Comparison of ENCODE assay signal across 2 cellular contexts in genomic region chr2:11839916-11840315, GRCh38.
TF ChIP-seq lines count a peak whose summit lies in the region.

No MANE protein-coding gene starts in this region.

TF ChIP-seq in GM23338, 12 proteins besides CTCF, POLR2A, EP300 and RAD21 (continued from another document):
- TF ChIP-seq NANOG (IDR thresholded peaks at IDR 0.05; ENCODE audit: borderline replicate concordance) (no peak), JUNB (IDR thresholded peaks at IDR 0.05; ENCODE audit: unreplicated experiment) (no peak), CREB1 (CRISPR knock-in tag; IDR thresholded peaks at IDR 0.05; ENCODE audit: low read depth) (no peak)
- TF ChIP-seq, protein P1, sequence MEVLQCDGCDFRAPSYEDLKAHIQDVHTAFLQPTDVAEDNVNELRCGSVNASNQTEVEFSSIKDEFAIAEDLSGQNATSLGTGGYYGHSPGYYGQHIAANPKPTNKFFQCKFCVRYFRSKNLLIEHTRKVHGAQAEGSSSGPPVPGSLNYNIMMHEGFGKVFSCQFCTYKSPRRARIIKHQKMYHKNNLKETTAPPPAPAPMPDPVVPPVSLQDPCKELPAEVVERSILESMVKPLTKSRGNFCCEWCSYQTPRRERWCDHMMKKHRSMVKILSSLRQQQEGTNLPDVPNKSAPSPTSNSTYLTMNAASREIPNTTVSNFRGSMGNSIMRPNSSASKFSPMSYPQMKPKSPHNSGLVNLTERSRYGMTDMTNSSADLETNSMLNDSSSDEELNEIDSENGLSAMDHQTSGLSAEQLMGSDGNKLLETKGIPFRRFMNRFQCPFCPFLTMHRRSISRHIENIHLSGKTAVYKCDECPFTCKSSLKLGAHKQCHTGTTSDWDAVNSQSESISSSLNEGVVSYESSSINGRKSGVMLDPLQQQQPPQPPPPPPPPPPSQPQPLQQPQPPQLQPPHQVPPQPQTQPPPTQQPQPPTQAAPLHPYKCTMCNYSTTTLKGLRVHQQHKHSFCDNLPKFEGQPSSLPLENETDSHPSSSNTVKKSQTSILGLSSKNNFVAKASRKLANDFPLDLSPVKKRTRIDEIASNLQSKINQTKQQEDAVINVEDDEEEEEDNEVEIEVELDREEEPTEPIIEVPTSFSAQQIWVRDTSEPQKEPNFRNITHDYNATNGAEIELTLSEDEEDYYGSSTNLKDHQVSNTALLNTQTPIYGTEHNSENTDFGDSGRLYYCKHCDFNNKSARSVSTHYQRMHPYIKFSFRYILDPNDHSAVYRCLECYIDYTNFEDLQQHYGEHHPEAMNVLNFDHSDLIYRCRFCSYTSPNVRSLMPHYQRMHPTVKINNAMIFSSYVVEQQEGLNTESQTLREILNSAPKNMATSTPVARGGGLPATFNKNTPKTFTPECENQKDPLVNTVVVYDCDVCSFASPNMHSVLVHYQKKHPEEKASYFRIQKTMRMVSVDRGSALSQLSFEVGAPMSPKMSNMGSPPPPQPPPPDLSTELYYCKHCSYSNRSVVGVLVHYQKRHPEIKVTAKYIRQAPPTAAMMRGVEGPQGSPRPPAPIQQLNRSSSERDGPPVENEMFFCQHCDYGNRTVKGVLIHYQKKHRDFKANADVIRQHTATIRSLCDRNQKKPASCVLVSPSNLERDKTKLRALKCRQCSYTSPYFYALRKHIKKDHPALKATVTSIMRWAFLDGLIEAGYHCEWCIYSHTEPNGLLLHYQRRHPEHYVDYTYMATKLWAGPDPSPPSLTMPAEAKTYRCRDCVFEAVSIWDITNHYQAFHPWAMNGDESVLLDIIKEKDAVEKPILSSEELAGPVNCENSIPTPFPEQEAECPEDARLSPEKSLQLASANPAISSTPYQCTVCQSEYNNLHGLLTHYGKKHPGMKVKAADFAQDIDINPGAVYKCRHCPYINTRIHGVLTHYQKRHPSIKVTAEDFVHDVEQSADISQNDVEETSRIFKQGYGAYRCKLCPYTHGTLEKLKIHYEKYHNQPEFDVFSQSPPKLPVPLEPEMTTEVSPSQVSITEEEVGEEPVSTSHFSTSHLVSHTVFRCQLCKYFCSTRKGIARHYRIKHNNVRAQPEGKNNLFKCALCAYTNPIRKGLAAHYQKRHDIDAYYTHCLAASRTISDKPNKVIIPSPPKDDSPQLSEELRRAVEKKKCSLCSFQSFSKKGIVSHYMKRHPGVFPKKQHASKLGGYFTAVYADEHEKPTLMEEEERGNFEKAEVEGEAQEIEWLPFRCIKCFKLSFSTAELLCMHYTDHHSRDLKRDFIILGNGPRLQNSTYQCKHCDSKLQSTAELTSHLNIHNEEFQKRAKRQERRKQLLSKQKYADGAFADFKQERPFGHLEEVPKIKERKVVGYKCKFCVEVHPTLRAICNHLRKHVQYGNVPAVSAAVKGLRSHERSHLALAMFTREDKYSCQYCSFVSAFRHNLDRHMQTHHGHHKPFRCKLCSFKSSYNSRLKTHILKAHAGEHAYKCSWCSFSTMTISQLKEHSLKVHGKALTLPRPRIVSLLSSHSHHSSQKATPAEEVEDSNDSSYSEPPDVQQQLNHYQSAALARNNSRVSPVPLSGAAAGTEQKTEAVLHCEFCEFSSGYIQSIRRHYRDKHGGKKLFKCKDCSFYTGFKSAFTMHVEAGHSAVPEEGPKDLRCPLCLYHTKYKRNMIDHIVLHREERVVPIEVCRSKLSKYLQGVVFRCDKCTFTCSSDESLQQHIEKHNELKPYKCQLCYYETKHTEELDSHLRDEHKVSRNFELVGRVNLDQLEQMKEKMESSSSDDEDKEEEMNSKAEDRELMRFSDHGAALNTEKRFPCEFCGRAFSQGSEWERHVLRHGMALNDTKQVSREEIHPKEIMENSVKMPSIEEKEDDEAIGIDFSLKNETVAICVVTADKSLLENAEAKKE (CRISPR knock-in tag; IDR thresholded peaks at IDR 0.05), result no peak
- TF ChIP-seq, protein P2, sequence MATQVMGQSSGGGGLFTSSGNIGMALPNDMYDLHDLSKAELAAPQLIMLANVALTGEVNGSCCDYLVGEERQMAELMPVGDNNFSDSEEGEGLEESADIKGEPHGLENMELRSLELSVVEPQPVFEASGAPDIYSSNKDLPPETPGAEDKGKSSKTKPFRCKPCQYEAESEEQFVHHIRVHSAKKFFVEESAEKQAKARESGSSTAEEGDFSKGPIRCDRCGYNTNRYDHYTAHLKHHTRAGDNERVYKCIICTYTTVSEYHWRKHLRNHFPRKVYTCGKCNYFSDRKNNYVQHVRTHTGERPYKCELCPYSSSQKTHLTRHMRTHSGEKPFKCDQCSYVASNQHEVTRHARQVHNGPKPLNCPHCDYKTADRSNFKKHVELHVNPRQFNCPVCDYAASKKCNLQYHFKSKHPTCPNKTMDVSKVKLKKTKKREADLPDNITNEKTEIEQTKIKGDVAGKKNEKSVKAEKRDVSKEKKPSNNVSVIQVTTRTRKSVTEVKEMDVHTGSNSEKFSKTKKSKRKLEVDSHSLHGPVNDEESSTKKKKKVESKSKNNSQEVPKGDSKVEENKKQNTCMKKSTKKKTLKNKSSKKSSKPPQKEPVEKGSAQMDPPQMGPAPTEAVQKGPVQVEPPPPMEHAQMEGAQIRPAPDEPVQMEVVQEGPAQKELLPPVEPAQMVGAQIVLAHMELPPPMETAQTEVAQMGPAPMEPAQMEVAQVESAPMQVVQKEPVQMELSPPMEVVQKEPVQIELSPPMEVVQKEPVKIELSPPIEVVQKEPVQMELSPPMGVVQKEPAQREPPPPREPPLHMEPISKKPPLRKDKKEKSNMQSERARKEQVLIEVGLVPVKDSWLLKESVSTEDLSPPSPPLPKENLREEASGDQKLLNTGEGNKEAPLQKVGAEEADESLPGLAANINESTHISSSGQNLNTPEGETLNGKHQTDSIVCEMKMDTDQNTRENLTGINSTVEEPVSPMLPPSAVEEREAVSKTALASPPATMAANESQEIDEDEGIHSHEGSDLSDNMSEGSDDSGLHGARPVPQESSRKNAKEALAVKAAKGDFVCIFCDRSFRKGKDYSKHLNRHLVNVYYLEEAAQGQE (IDR thresholded peaks at IDR 0.05; ENCODE audit: unreplicated experiment), result no peak

TF ChIP-seq in K562, 482 proteins besides CTCF, POLR2A, EP300 and RAD21 (continued from another document):
- TF ChIP-seq, protein P3, sequence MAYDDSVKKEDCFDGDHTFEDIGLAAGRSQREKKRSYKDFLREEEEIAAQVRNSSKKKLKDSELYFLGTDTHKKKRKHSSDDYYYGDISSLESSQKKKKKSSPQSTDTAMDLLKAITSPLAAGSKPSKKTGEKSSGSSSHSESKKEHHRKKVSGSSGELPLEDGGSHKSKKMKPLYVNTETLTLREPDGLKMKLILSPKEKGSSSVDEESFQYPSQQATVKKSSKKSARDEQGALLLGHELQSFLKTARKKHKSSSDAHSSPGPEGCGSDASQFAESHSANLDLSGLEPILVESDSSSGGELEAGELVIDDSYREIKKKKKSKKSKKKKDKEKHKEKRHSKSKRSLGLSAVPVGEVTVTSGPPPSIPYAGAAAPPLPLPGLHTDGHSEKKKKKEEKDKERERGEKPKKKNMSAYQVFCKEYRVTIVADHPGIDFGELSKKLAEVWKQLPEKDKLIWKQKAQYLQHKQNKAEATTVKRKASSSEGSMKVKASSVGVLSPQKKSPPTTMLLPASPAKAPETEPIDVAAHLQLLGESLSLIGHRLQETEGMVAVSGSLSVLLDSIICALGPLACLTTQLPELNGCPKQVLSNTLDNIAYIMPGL (CRISPR knock-in tag; IDR thresholded peaks at IDR 0.05), result no peak
